Comparison of ENCODE assay signal across 1 cellular context in the genomic region with DNA sequence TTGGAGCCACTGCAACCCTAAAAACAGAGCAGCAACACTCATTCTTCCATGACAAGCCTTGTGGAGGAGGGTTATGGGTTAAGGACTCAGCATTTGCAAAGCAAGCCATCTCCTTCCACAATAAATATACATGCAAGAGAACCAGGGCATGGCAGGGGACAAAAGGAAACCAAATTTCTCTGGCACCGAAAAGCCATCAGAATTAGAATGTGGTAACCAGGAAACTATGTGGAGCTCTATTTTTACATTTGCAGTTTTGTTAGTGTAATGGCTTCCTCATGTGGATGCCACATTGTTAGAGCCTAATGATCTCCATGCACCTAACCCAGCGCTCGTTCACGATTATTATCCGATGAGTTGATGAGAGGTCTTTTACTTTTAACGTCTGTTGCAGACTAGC.
TF ChIP-seq lines count a peak whose summit lies in the region.

No MANE protein-coding gene starts in this region.

TF ChIP-seq in H1, 55 proteins besides CTCF, POLR2A, EP300 and RAD21 (continued from another document):
- TF ChIP-seq RXRA (IDR thresholded peaks at IDR 0.05; ENCODE audit: insufficient read depth, low read depth, low read length), result no peak
TF ChIP-seq in H1: peak in this region for 0.
